In the genomic region with DNA sequence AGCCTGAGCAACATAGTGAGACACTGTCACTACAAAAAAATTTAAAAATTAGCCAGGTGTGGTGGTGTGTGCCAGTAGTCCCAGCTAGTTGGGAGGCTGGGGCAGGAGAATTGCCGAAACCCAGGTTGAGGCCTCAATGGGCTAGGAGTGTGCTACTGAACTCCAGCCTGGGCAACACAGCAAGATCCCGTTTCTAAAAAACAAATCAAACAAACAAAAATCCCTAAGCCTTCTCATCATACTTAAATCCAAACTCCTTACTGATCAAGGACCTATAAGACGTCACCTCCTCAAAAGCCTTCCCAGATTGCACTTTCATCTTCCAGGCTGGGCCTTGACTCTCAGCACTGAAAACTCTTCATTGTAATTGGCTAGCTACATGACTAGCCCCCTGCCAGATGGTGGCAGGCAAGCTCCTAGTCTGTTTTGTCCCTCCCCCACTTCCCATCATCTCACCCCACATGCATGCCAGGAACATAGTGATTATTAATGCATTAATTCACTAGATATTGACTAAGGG, we compare ENCODE assay signal across 11 cellular contexts. TPM values are rescaled to one million over a fixed set of nuclear protein-coding genes. Genes with fewer than 3 reads are reported as not detected.
DNase-seq lines count a peak whose midpoint lies in the region; ATAC-seq and TF ChIP-seq lines count a peak whose summit lies in the region.
"Had no signal": no experiment of that assay in that cellular context is flagged by ENCODE, and none has a peak within 500 bp of the region (broad histone marks: within the 10 kb centered on the region; RNA-seq: fewer than 3 reads in every experiment).

No MANE protein-coding gene starts in this region.

- no peak for TF ChIP-seq POLR2A in breast epithelium (IDR thresholded peaks at IDR 0.05)

- H2AFZ ChIP-seq in mammary epithelial cell (ENCODE audit: low read depth, low read length) (no peak overlapping the region), PC-9 (no peak overlapping the region)

- H3K9me3 ChIP-seq in mammary epithelial cell (replicated peaks; ENCODE audit: insufficient read depth, low read length) (no peaks in the 10 kb centered on the region), breast epithelium (no peaks in the 10 kb centered on the region), PC-9 (ENCODE audit: insufficient read depth, low read depth) (no peaks in the 10 kb centered on the region)
- H3K9me3 ChIP-seq: colonic mucosa had no signal

- POLR2A ChIA-PET in PC-9 (lab: Charles Lee; ENCODE audit: unreplicated experiment) (interaction anchor here (0.6 to 1.4 kb wide), 6 partner anchors 10 to 78 kb away, joined by 3 to 38 read pairs (median 10); partner anchors contain the start of gene ZSWIM4), HEK293T (lab: Yijun Ruan, JAX) (interaction anchor here (1.0 to 1.4 kb wide), 2 partner anchors 13 to 111 kb away, joined by 3 to 5 read pairs; a partner anchor contains a TSS)

- H3K4me2 ChIP-seq in mammary epithelial cell (ENCODE audit: insufficient read depth, low read depth, low read length) (no peak overlapping the region), PC-9 (no peak overlapping the region)

- BruUV-seq in mammary epithelial cell (replicated peaks; lab: Mats Ljungman, UMichigan) (no TSS peak), PC-9 (replicated peaks; lab: Mats Ljungman, UMichigan) (no TSS peak)

- TF ChIP-seq CTCF in mammary epithelial cell (conservative IDR thresholded peaks at IDR 0.05 in 1 of 2, IDR thresholded peaks at IDR 0.05 in 1 of 2; ENCODE audit: extremely low read depth in 1 of 2, insufficient read depth in 1 of 2, low read depth in 1 of 2, low read length in 2 of 2) (no peak), breast epithelium (IDR thresholded peaks at IDR 0.05) (no peak), PC-9 (conservative IDR thresholded peaks at IDR 0.05) (no peak)

- no peak for ATAC-seq in activated CD8-positive, alpha-beta memory T cell treated with anti-CD3 and anti-CD28 coated beads, Interleukin-2, amount 10 ng/mL, durations not matched to agents 7 days and 5 days
- ATAC-seq: CD8-positive, alpha-beta T cell had no signal

- no peak overlapping the region for H3K4me3 Mint-ChIP-seq in activated CD8-positive, alpha-beta memory T cell treated with anti-CD3 and anti-CD28 coated beads, Interleukin-2, amount 10 ng/mL, durations not matched to agents 7 days and 5 days
- H3K4me3 Mint-ChIP-seq: CD8-positive, alpha-beta T cell had no signal

- CTCF ChIA-PET in mammary epithelial cell (lab: Charles Lee; ENCODE audit: low non-redundant PET) (interaction anchor here (0.5 kb wide), 1 partner anchor 44 kb away, joined by 9 read pairs; no protein-coding TSS in a partner anchor), PC-9 (lab: Charles Lee) (no interaction called here), HEK293T (lab: Yijun Ruan, JAX) (interaction anchor here (0.7 kb wide), 1 partner anchor 261 kb away, joined by 3 read pairs; no protein-coding TSS in a partner anchor)
- CTCF ChIA-PET in activated CD8-positive, alpha-beta memory T cell treated with anti-CD3 and anti-CD28 coated beads, Interleukin-2, amount 10 ng/mL, durations not matched to agents 7 days and 5 days (lab: Charles Lee), result interaction anchor here (0.6 to 8.6 kb wide), 2 partner anchors 73 to 104 kb away, joined by 3 to 244 read pairs; no protein-coding TSS in a partner anchor

- peaks cover 31% of the 10 kb centered on the region for H3K4me1 Mint-ChIP-seq in activated CD8-positive, alpha-beta memory T cell treated with anti-CD3 and anti-CD28 coated beads, Interleukin-2, amount 10 ng/mL, durations not matched to agents 7 days and 5 days

- dilution Hi-C loops in mammary epithelial cell (cut with HindIII; ENCODE audit: low sequenced_read_pairs), result no loop called here

- no peak overlapping the region for H3K27ac Mint-ChIP-seq in activated CD8-positive, alpha-beta memory T cell treated with anti-CD3 and anti-CD28 coated beads, Interleukin-2, amount 10 ng/mL, durations not matched to agents 7 days and 5 days
- H3K27ac Mint-ChIP-seq: CD8-positive, alpha-beta T cell had no signal

- no peak for DNase-seq in mammary epithelial cell
- DNase-seq in breast epithelium (ENCODE audit: low spot score in 2 of 2), result no peak
- DNase-seq in PC-9, result peak in 1 of 2 experiments; percentile 34
- peak; percentile 7 for DNase-seq in epidermal melanocyte (ENCODE audit: insufficient read length, low spot score)
- no peak for DNase-seq in GOT3 (lab: John Stamatoyannopoulos, UW)
- DNase-seq in mesenteric fat pad (ENCODE audit: low spot score), result no peak
- DNase-seq in HEK293T (ENCODE audit: extremely low spot score), result no peak
- no peak for DNase-seq in activated CD8-positive, alpha-beta memory T cell treated with anti-CD3 and anti-CD28 coated beads, Interleukin-2, amount 10 ng/mL, durations not matched to agents 7 days and 5 days
- DNase-seq: CD8-positive, alpha-beta T cell; colonic mucosa; NCI-H2029 had no signal

- no peaks in the 10 kb centered on the region for H3K36me3 Mint-ChIP-seq in activated CD8-positive, alpha-beta memory T cell treated with anti-CD3 and anti-CD28 coated beads, Interleukin-2, amount 10 ng/mL, durations not matched to agents 7 days and 5 days
- H3K36me3 Mint-ChIP-seq: CD8-positive, alpha-beta T cell had no signal

- no peaks in the 10 kb centered on the region for H3K36me3 ChIP-seq in mammary epithelial cell (ENCODE audit: insufficient read depth, low read length)
- no peaks in the 10 kb centered on the region for H3K36me3 ChIP-seq in breast epithelium
- H3K36me3 ChIP-seq in PC-9 (ENCODE audit: low read depth), result no peaks in the 10 kb centered on the region
- H3K36me3 ChIP-seq: colonic mucosa had no signal

- peak overlapping the region; percentile 74 for H3K27ac ChIP-seq in mammary epithelial cell (ENCODE audit: insufficient read depth, low read depth, low read length)
- H3K27ac ChIP-seq in breast epithelium, result no peak overlapping the region
- peak overlapping the region; percentile 70 for H3K27ac ChIP-seq in PC-9
- H3K27ac ChIP-seq: colonic mucosa had no signal

- H3K27me3 Mint-ChIP-seq in activated CD8-positive, alpha-beta memory T cell treated with anti-CD3 and anti-CD28 coated beads, Interleukin-2, amount 10 ng/mL, durations not matched to agents 7 days and 5 days, result peaks cover 10% of the 10 kb centered on the region

- 85% methylated on average over 3 of the region's 3 CpGs for WGBS in mammary epithelial cell (ENCODE audit: low coverage, missing lambda C conversion rate)

- intact Hi-C loops in mammary epithelial cell (cut with micrococcal nuclease) (no loop called here), breast epithelium (cut with DNase I; ENCODE audit: low total_unique reads) (no loop called here), PC-9 (cut with micrococcal nuclease; ENCODE audit: unreplicated experiment) (no loop called here)

- no peak overlapping the region for H3K4me3 ChIP-seq in mammary epithelial cell (replicated peaks in 1 of 3; ENCODE audit: insufficient read depth in 1 of 3, low read depth in 2 of 3, low read length in 3 of 3)
- H3K4me3 ChIP-seq in breast epithelium, result no peak overlapping the region
- H3K4me3 ChIP-seq in PC-9, result no peak overlapping the region
- H3K4me3 ChIP-seq: colonic mucosa had no signal

- H3K27me3 ChIP-seq in mammary epithelial cell (ENCODE audit: insufficient read depth, low read length), result no peaks in the 10 kb centered on the region
- H3K27me3 ChIP-seq in breast epithelium, result no peaks in the 10 kb centered on the region
- H3K27me3 ChIP-seq in PC-9 (ENCODE audit: insufficient read depth, low read depth), result no peaks in the 10 kb centered on the region
- H3K27me3 ChIP-seq: colonic mucosa had no signal

- H3K4me1 ChIP-seq in mammary epithelial cell (ENCODE audit: insufficient read depth, low read length), result peaks cover 23% of the 10 kb centered on the region
- H3K4me1 ChIP-seq in breast epithelium, result peaks cover 0 to 3% of the 10 kb centered on the region in 2 donors
- peaks cover 24% of the 10 kb centered on the region for H3K4me1 ChIP-seq in PC-9 (replicated peaks; ENCODE audit: insufficient read depth)
- H3K4me1 ChIP-seq: colonic mucosa had no signal

- in situ Hi-C loops in mammary epithelial cell (cut with MboI; ENCODE audit: low sequenced_read_pairs in 2 of 2), result loop anchor here (25.0 kb wide), 1 partner anchor 247 kb away; no protein-coding TSS in a partner anchor

- H3K79me2 ChIP-seq in mammary epithelial cell (ENCODE audit: insufficient read depth, low read length) (peaks cover 6% of the 10 kb centered on the region), PC-9 (ENCODE audit: low read depth) (no peaks in the 10 kb centered on the region)

- no peaks in the 10 kb centered on the region for H3K9me3 Mint-ChIP-seq in activated CD8-positive, alpha-beta memory T cell treated with anti-CD3 and anti-CD28 coated beads, Interleukin-2, amount 10 ng/mL, durations not matched to agents 7 days and 5 days (ENCODE audit: low read depth)
- H3K9me3 Mint-ChIP-seq: CD8-positive, alpha-beta T cell had no signal

- no peaks in the 10 kb centered on the region for H3K9me2 ChIP-seq in PC-9 (ENCODE audit: insufficient read depth)

- H3F3A ChIP-seq in PC-9 (ENCODE audit: insufficient read depth, low read depth), result peaks cover 81% of the 10 kb centered on the region

- no peak overlapping the region for H3K9ac ChIP-seq in mammary epithelial cell (ENCODE audit: insufficient read depth, low read length)

- H4K20me1 ChIP-seq in mammary epithelial cell (ENCODE audit: insufficient read depth, low read length), result no peaks in the 10 kb centered on the region
- H4K20me1 ChIP-seq in PC-9 (ENCODE audit: insufficient read depth), result no peaks in the 10 kb centered on the region

TF ChIP-seq in HEK293T, 16 proteins besides CTCF, POLR2A, EP300 and RAD21 (continues in another document):
- TF ChIP-seq FOXA1 (IDR thresholded peaks at IDR 0.05) (no peak), NFRKB (IDR thresholded peaks at IDR 0.05) (no peak), L3MBTL2 (conservative IDR thresholded peaks at IDR 0.05) (no peak)

RNA-seq across cellular contexts. Expression of gene NANOS3, which starts 17.5 kb away (rescaled TPM):
- total RNA-seq in mammary epithelial cell, result under 1 TPM in 1 of 2 donors, not detected in 1; 0.73 TPM
- polyA plus RNA-seq in mammary epithelial cell, result not detected
- polyA minus RNA-seq in mammary epithelial cell, result not detected
- total RNA-seq in breast epithelium, result not detected
- 1.7 and 2.1 TPM in 2 replicates for total RNA-seq in PC-9 (2021)
- not detected for total RNA-seq in mesenteric fat pad
- total RNA-seq in activated CD8-positive, alpha-beta memory T cell treated with anti-CD3 and anti-CD28 coated beads, Interleukin-2, amount 10 ng/mL, durations not matched to agents 7 days and 5 days, result 1 to 10 TPM; 1.1 to 2.8 TPM
- total RNA-seq: CD8-positive, alpha-beta T cell; colonic mucosa had no signal

RNA-seq across cellular contexts. Expression of gene BRME1, which starts 46.5 kb away (rescaled TPM):
- 1 to 10 TPM; 1.0 to 3.8 TPM for total RNA-seq in mammary epithelial cell
- polyA plus RNA-seq in mammary epithelial cell, result 2.2 TPM
- polyA minus RNA-seq in mammary epithelial cell, result 1.0 TPM
- total RNA-seq in breast epithelium, result 1 to 10 TPM; 1.3 to 6.3 (median 1.6) TPM
- total RNA-seq in PC-9 (2021), result 13.7 and 13.9 TPM in 2 replicates
- total RNA-seq in mesenteric fat pad, result 0.67 TPM
- total RNA-seq in activated CD8-positive, alpha-beta memory T cell treated with anti-CD3 and anti-CD28 coated beads, Interleukin-2, amount 10 ng/mL, durations not matched to agents 7 days and 5 days, result 1 to 10 TPM; 4.1 to 4.4 TPM

RNA-seq across cellular contexts. Expression of gene CC2D1A, which starts 46.6 kb away (rescaled TPM):
- total RNA-seq in mammary epithelial cell (10 to 100 TPM; 31.7 to 58.8 TPM), breast epithelium (10 to 100 TPM; 16.6 to 50.1 (median 43.6) TPM), PC-9 (2021) (55.1 and 55.8 TPM in 2 replicates), mesenteric fat pad (30.2 TPM)
- 21.0 TPM for polyA plus RNA-seq in mammary epithelial cell
- 16.1 TPM for polyA minus RNA-seq in mammary epithelial cell
- total RNA-seq in activated CD8-positive, alpha-beta memory T cell treated with anti-CD3 and anti-CD28 coated beads, Interleukin-2, amount 10 ng/mL, durations not matched to agents 7 days and 5 days, result 10 to 100 TPM; 34.0 to 35.1 TPM

Comparison
In these comparisons a context has a peak if more than half of its experiments do, and no peak if none do; other contexts are left out.
1. H3K27ac ChIP-seq: peak in mammary epithelial cell (single experiment) and PC-9 (single experiment); none in breast epithelium (0 of 2).